ENCODE assay signal across 20 cellular contexts in genomic region chr7:155880721-155881120, GRCh38.
"Had no signal": no experiment of that assay in that cellular context is flagged by ENCODE, and none has a peak within 500 bp of the region (broad histone marks: within the 10 kb centered on the region; RNA-seq: fewer than 3 reads in every experiment).

No MANE protein-coding gene starts in this region.

- H3K9me3 Mint-ChIP-seq: effector memory CD8-positive, alpha-beta T cell; natural killer cell had no signal

- H3K36me3 Mint-ChIP-seq: immature natural killer cell; natural killer cell; stimulated activated memory B cell treated with anti-CD40 and anti-IgM and Interleukin-4, amounts not matched to agents 10 μg/mL and 1 μg/mL and 100 μg/mL, for 72 hours had no signal

- H3K4me3 ChIP-seq: lower lobe of right lung, right lobe of liver, thoracic aorta, transverse colon, upper lobe of right lung, uterus had no signal

- H3K27ac Mint-ChIP-seq: effector memory CD8-positive, alpha-beta T cell; immature natural killer cell; natural killer cell; progenitor cell of endocrine pancreas; stimulated activated memory B cell treated with anti-CD40 and anti-IgM and Interleukin-4, amounts not matched to agents 10 μg/mL and 1 μg/mL and 100 μg/mL, for 72 hours had no signal

- ATAC-seq: effector memory CD8-positive, alpha-beta T cell; left ventricle myocardium superior; lower lobe of right lung; natural killer cell; right lobe of liver; stimulated activated memory B cell treated with anti-CD40 and anti-IgM and Interleukin-4, amounts not matched to agents 10 μg/mL and 1 μg/mL and 100 μg/mL, for 72 hours; stimulated activated naive CD8-positive, alpha-beta T cell treated with anti-CD3 and anti-CD28 coated beads, Interleukin-15, Interleukin-2, amounts not matched to agents 100 U/mL and 50 U/mL, for 24 hours; upper lobe of right lung had no signal

- H3K9ac ChIP-seq: parathyroid adenoma had no signal

- H3K9me3 ChIP-seq: lower lobe of right lung, neutrophil, right lobe of liver, thoracic aorta, transverse colon, upper lobe of right lung, uterus had no signal

- H3K36me3 ChIP-seq: lower lobe of right lung, neutrophil, right lobe of liver, thoracic aorta, transverse colon, upper lobe of right lung, uterus had no signal

- DNase-seq: cortex of kidney; effector memory CD8-positive, alpha-beta T cell; hypothalamus; immature natural killer cell; left ventricle myocardium superior; lower lobe of right lung; natural killer cell; stimulated activated CD4-positive, alpha-beta T cell treated with anti-CD3 and anti-CD28 coated beads, Interleukin-4, amount 100 ng/mL, for 4 hours; stimulated activated naive CD8-positive, alpha-beta T cell treated with anti-CD3 and anti-CD28 coated beads, Interleukin-15, Interleukin-2, amounts not matched to agents 100 U/mL and 50 U/mL, for 24 hours; transverse colon; upper lobe of right lung; uterus had no signal

- H3K27me3 ChIP-seq: right lobe of liver, transverse colon, upper lobe of right lung, uterus had no signal

- H3K4me1 ChIP-seq: lower lobe of right lung, parathyroid adenoma, right lobe of liver, transverse colon, upper lobe of right lung, uterus had no signal

- H3K79me2 ChIP-seq: parathyroid adenoma had no signal

- H3K27ac ChIP-seq: lower lobe of right lung, neutrophil, parathyroid adenoma, right lobe of liver, thoracic aorta, transverse colon, upper lobe of right lung, uterus had no signal

- H3K4me3 Mint-ChIP-seq: effector memory CD8-positive, alpha-beta T cell; immature natural killer cell; natural killer cell; stimulated activated memory B cell treated with anti-CD40 and anti-IgM and Interleukin-4, amounts not matched to agents 10 μg/mL and 1 μg/mL and 100 μg/mL, for 72 hours had no signal

- FAIRE-seq: frontal cortex, keratinocyte had no signal

- H2AFZ ChIP-seq: parathyroid adenoma had no signal

- H3K4me1 Mint-ChIP-seq: immature natural killer cell; natural killer cell; stimulated activated memory B cell treated with anti-CD40 and anti-IgM and Interleukin-4, amounts not matched to agents 10 μg/mL and 1 μg/mL and 100 μg/mL, for 72 hours had no signal
